Comparison of ENCODE assay signal across 18 cellular contexts in genomic region chr11:134921938-134922337, GRCh38.
DNase-seq lines count a peak whose midpoint lies in the region; ATAC-seq and TF ChIP-seq lines count a peak whose summit lies in the region.
"Had no signal": no experiment of that assay in that cellular context is flagged by ENCODE, and none has a peak within 500 bp of the region (broad histone marks: within the 10 kb centered on the region; RNA-seq: fewer than 3 reads in every experiment).

No MANE protein-coding gene starts in this region.

- TF ChIP-seq EP300 in suprapubic skin (IDR thresholded peaks at IDR 0.05): no peak

- CTCF ChIA-PET in HEK293 (lab: Yijun Ruan, JAX): interaction anchor here (1.0 kb wide), 1 partner anchor 153 kb away, joined by 3 read pairs; no protein-coding TSS in a partner anchor

- POLR2A ChIA-PET in HEK293 (lab: Yijun Ruan, JAX): no interaction called here

- ATAC-seq in esophagus mucosa (peak; percentile 67), HG02884 (IDR thresholded peaks at IDR 0.05; ENCODE audit: unreplicated experiment) (no peak), HG03571 (IDR thresholded peaks at IDR 0.05; ENCODE audit: unreplicated experiment) (no peak)

- H3K36me3 ChIP-seq in HEK293 (ENCODE audit: control insufficient read depth in 2 of 2, insufficient read depth in 1 of 2, low read length in 2 of 2): no peaks in the 10 kb centered on the region
- H3K36me3 ChIP-seq in suprapubic skin: no peaks in the 10 kb centered on the region
- H3K36me3 ChIP-seq: BE2C had no signal

- WGBS in suprapubic skin: 49% methylated on average over 3 of the region's 3 CpGs

- H3K27ac ChIP-seq in HEK293 (ENCODE audit: extremely low read depth, low read depth, low read length) (no peak overlapping the region), suprapubic skin (peak overlapping the region; percentile 39)

- no peak for TF ChIP-seq POLR2A in suprapubic skin (IDR thresholded peaks at IDR 0.05)

- DNase-seq in DMS53 (lab: John Stamatoyannopoulos, UW) (peak; percentile 61), suprapubic skin (ENCODE audit: low spot score in 2 of 2) (no peak), retina (no peak), NCI-H226 (no peak)
- DNase-seq: ACHN; BE2C; C1 segment of cervical spinal cord; Caco-2; CD4-positive, CD25-positive, alpha-beta regulatory T cell; DMS79 treated with DMSO at 0.1 percent for 48 hours; GOT3; H9; Karpas-422; KBM-7 had no signal

- TF ChIP-seq CTCF in HEK293 (tag by site-specific recombination; IDR thresholded peaks at IDR 0.05): no peak
- no peak for TF ChIP-seq CTCF in suprapubic skin (IDR thresholded peaks at IDR 0.05)

- H3K27me3 ChIP-seq in suprapubic skin: no peaks in the 10 kb centered on the region

- H3K4me1 ChIP-seq in HEK293 (ENCODE audit: control insufficient read depth, insufficient read depth, low read length) (no peaks in the 10 kb centered on the region), suprapubic skin (no peaks in the 10 kb centered on the region)
- H3K4me1 ChIP-seq: BE2C had no signal

- H3K9me3 ChIP-seq in HEK293 (ENCODE audit: control insufficient read depth, insufficient read depth, low read depth, low read length): no peaks in the 10 kb centered on the region
- no peaks in the 10 kb centered on the region for H3K9me3 ChIP-seq in suprapubic skin
- H3K9me3 ChIP-seq: BE2C had no signal

- H3K4me3 ChIP-seq in HEK293 (ENCODE audit: low read depth, low read length): no peak overlapping the region
- H3K4me3 ChIP-seq in suprapubic skin: no peak overlapping the region

TF ChIP-seq in HEK293, 187 proteins besides CTCF, POLR2A, EP300 and RAD21:
- TF ChIP-seq ZNF449 (tag by site-specific recombination; IDR thresholded peaks at IDR 0.05): peak; percentile 80
- TF ChIP-seq ZNF114 (tag by site-specific recombination; IDR thresholded peaks at IDR 0.05): no peak
